In genomic region chr3:111735271-111735758, GRCh38 we compare ENCODE assay signal across 8 cellular contexts.
A peak's percentile ranks its signal among the peaks of the same experiment; 100 is the strongest.
DNase-seq lines count a peak whose midpoint lies in the region; ATAC-seq, FAIRE-seq and TF ChIP-seq lines count a peak whose summit lies in the region.

No MANE protein-coding gene starts in this region.

- no peaks in the 10 kb centered on the region for H3K9me3 ChIP-seq in testis

- peaks cover 7% of the 10 kb centered on the region for H3K9me3 Mint-ChIP-seq in mesothelial cell of epicardium

- H3K27ac ChIP-seq in testis: no peak overlapping the region

- no peaks in the 10 kb centered on the region for H3K27me3 Mint-ChIP-seq in mesothelial cell of epicardium (ENCODE audit: low read depth)

- peak overlapping the region; percentile 66 for H3K27ac Mint-ChIP-seq in mesothelial cell of epicardium

- H3K4me3 ChIP-seq in choroid plexus epithelial cell (ENCODE audit: low read depth, low read length): no peak overlapping the region
- no peak overlapping the region for H3K4me3 ChIP-seq in testis

- TF ChIP-seq CTCF in choroid plexus epithelial cell (conservative IDR thresholded peaks at IDR 0.05; ENCODE audit: low read depth, low read length): no peak
- no peak for TF ChIP-seq CTCF in mesothelial cell of epicardium (IDR thresholded peaks at IDR 0.05; ENCODE audit: unreplicated experiment)
- no peak for TF ChIP-seq CTCF in GM13976 (IDR thresholded peaks at IDR 0.05; ENCODE audit: borderline replicate concordance, control extremely low read depth, extremely low read depth, insufficient read depth, missing control alignments)
- no peak for TF ChIP-seq CTCF in testis (IDR thresholded peaks at IDR 0.05)

- H3K36me3 ChIP-seq in testis (ENCODE audit: low read depth, missing control alignments): no peaks in the 10 kb centered on the region

- H3K36me3 Mint-ChIP-seq in mesothelial cell of epicardium: peaks cover 2% of the 10 kb centered on the region

- DNase-seq in DMS79 (lab: John Stamatoyannopoulos, UW): peak; percentile 67
- DNase-seq in LoVo (ENCODE audit: low spot score): peak; percentile 81
- peak; percentile 91 for DNase-seq in choroid plexus epithelial cell (ENCODE audit: low read depth)
- no peak for DNase-seq in mesothelial cell of epicardium (ENCODE audit: low spot score in 2 of 2, unreplicated experiment in 2 of 2)
- no peak for DNase-seq in GM13976 (ENCODE audit: low spot score)
- DNase-seq in testis: no peak
- DNase-seq in GM12891 (ENCODE audit: insufficient read length, low spot score): no peak

- intact Hi-C loops in testis (cut with DNase I; ENCODE audit: low total_unique reads): no loop called here

- no peak for ATAC-seq in HG02642 (IDR thresholded peaks at IDR 0.05; ENCODE audit: poor library complexity, unreplicated experiment)

- in situ Hi-C loops in GM13976 (cut with MboI; ENCODE audit: low sequenced_read_pairs, unreplicated experiment): no loop called here

- H3K4me3 Mint-ChIP-seq in mesothelial cell of epicardium: no peak overlapping the region

- FAIRE-seq in GM12891 (lab: Jason Lieb, UNC): no peak

- TF ChIP-seq POLR2A in testis (IDR thresholded peaks at IDR 0.05) (no peak), GM12891 (IDR thresholded peaks at IDR 0.05; ENCODE audit: low read depth, low read length) (no peak)

- WGBS in testis, 2 donors: 59 to 63% methylated on average over 4 of the region's 4 CpGs

- H3K4me1 ChIP-seq in testis: peaks cover 6% of the 10 kb centered on the region

- peaks cover 24% of the 10 kb centered on the region for H3K4me1 Mint-ChIP-seq in mesothelial cell of epicardium

- no peaks in the 10 kb centered on the region for H3K27me3 ChIP-seq in testis

TF ChIP-seq in GM12891, 5 proteins besides CTCF, POLR2A, EP300 and RAD21:
- TF ChIP-seq SPI1 (IDR thresholded peaks at IDR 0.05; ENCODE audit: low read depth, low read length): no peak
- no peak for TF ChIP-seq POU2F2 (IDR thresholded peaks at IDR 0.05; ENCODE audit: low read depth, low read length)
- no peak for TF ChIP-seq POLR2AphosphoS5 (IDR thresholded peaks at IDR 0.05; ENCODE audit: low read depth, low read length)
- TF ChIP-seq TAF1 (IDR thresholded peaks at IDR 0.05; ENCODE audit: low read depth, low read length): no peak
- TF ChIP-seq PAX5 (IDR thresholded peaks at IDR 0.05; ENCODE audit: insufficient read depth, low read length, severe bottlenecking): no peak

Comparison
In these comparisons a context has a peak if more than half of its experiments do, and no peak if none do; other contexts are left out.
1. DNase-seq: peak in DMS79 (single experiment), LoVo (single experiment) and choroid plexus epithelial cell (single experiment); none in mesothelial cell of epicardium (0 of 2), GM13976 (single experiment), testis (single experiment) and GM12891 (single experiment).